ENCODE assay signal across 16 cellular contexts in genomic region chr5:149413477-149414210, GRCh38. TPM values are rescaled to one million over a fixed set of nuclear protein-coding genes. Genes with fewer than 3 reads are reported as not detected.
DNase-seq lines count a peak whose midpoint lies in the region; ATAC-seq and TF ChIP-seq lines count a peak whose summit lies in the region.
"Had no signal": no experiment of that assay in that cellular context is flagged by ENCODE, and none has a peak within 500 bp of the region (broad histone marks: within the 10 kb centered on the region; RNA-seq: fewer than 3 reads in every experiment).

No MANE protein-coding gene starts in this region.

- H3K27me3 ChIP-seq in right atrium auricular region (no peaks in the 10 kb centered on the region), mesenchymal stem cell (ENCODE audit: control insufficient read depth in 1 of 2, insufficient read depth in 1 of 2, low read length in 2 of 2) (no peaks in the 10 kb centered on the region), smooth muscle cell (ENCODE audit: low read depth) (no peaks in the 10 kb centered on the region), aorta (ENCODE audit: control insufficient read depth in 1 of 2, insufficient read depth in 2 of 2, low read length in 1 of 2) (no peaks in the 10 kb centered on the region), body of pancreas (no peaks in the 10 kb centered on the region)

- H3K4me2 ChIP-seq in mesenchymal stem cell (ENCODE audit: low read length, poor library complexity, severe bottlenecking) (no peak overlapping the region), smooth muscle cell (peak overlapping the region; percentile 88)

- H3K36me3 ChIP-seq in right atrium auricular region (no peaks in the 10 kb centered on the region), mesenchymal stem cell (ENCODE audit: control insufficient read depth in 1 of 2, insufficient read depth in 2 of 2, low read depth in 1 of 2, low read length in 2 of 2) (peaks cover 0 to 28% of the 10 kb centered on the region in 2 experiments), smooth muscle cell (ENCODE audit: low read depth) (no peaks in the 10 kb centered on the region), aorta (ENCODE audit: control insufficient read depth in 1 of 2, insufficient read depth in 2 of 2, low read length in 1 of 2) (peaks cover 3 to 46% of the 10 kb centered on the region in 2 donors), body of pancreas (replicated peaks in 1 of 2; ENCODE audit: insufficient read depth in 1 of 2, low read depth in 2 of 2) (no peaks in the 10 kb centered on the region), mucosa of descending colon (ENCODE audit: low read depth) (no peaks in the 10 kb centered on the region)

- peak overlapping the region; percentile 47 for H2AK5ac ChIP-seq in mesenchymal stem cell (ENCODE audit: low read length, severe bottlenecking)

- peaks cover 69% of the 10 kb centered on the region for H4K20me1 ChIP-seq in smooth muscle cell (ENCODE audit: low read depth)

- WGBS in mesenchymal stem cell: 96% methylated on average over 15 of the region's 16 CpGs
- WGBS in smooth muscle cell (ENCODE audit: low lambda C conversion rate): 92% methylated on average over 16 of the region's 16 CpGs
- WGBS in aorta, 2 donors: 8% methylated on average over 16 of the region's 16 CpGs
- WGBS in body of pancreas, 2 donors: 81 to 89% methylated on average over 16 of the region's 16 CpGs

- peak overlapping the region; percentile 82 for H2BK120ac ChIP-seq in mesenchymal stem cell (ENCODE audit: low read depth, low read length)

- no peak for TF ChIP-seq CTCF in right atrium auricular region (IDR thresholded peaks at IDR 0.05)
- no peak for TF ChIP-seq CTCF in smooth muscle cell (IDR thresholded peaks at IDR 0.05; ENCODE audit: borderline replicate concordance, insufficient read depth, poor library complexity, severe bottlenecking)
- TF ChIP-seq CTCF in body of pancreas (IDR thresholded peaks at IDR 0.05): no peak
- TF ChIP-seq CTCF in mucosa of descending colon (IDR thresholded peaks at IDR 0.05): no peak

- peaks cover 70% of the 10 kb centered on the region for H3F3A ChIP-seq in smooth muscle cell (ENCODE audit: low read depth)

- DNase-seq in right atrium auricular region (ENCODE audit: low spot score): no peak
- DNase-seq in Right ventricle myocardium superior: no peak
- peak; percentile 3 for DNase-seq in mesenchymal stem cell
- no peak for DNase-seq in smooth muscle cell (lab: John Stamatoyannopoulos, UW; ENCODE audit: unreplicated experiment)
- peak; percentile 44 to 68 for DNase-seq in aorta
- DNase-seq in DMS153 (lab: John Stamatoyannopoulos, UW): no peak
- DNase-seq in body of pancreas: no peak
- DNase-seq in mucosa of descending colon: no peak
- DNase-seq: ACHN; activated CD4-positive, alpha-beta T cell treated with anti-CD3 and anti-CD28 coated beads, Interleukin-2, amount 50 U/mL, for 4 hours; endodermal cell; mammary epithelial cell; NCI-H774 had no signal

- H3K9me3 ChIP-seq in right atrium auricular region (no peaks in the 10 kb centered on the region), mesenchymal stem cell (ENCODE audit: control insufficient read depth, low read length) (no peaks in the 10 kb centered on the region), smooth muscle cell (replicated peaks; ENCODE audit: low read depth) (no peaks in the 10 kb centered on the region), aorta (ENCODE audit: control insufficient read depth, low read length) (no peaks in the 10 kb centered on the region), body of pancreas (no peaks in the 10 kb centered on the region), mucosa of descending colon (no peaks in the 10 kb centered on the region)

- H4K91ac ChIP-seq in mesenchymal stem cell (ENCODE audit: low read length): peak overlapping the region; percentile 65

- peak overlapping the region; percentile 70 for H4K8ac ChIP-seq in mesenchymal stem cell (ENCODE audit: low read length)

- H2BK12ac ChIP-seq in mesenchymal stem cell (ENCODE audit: low read length in 2 of 2): peak overlapping the region; percentile 82 to 86

- peaks cover 18% of the 10 kb centered on the region for H3K79me1 ChIP-seq in mesenchymal stem cell (replicated peaks; ENCODE audit: low read length, poor library complexity, severe bottlenecking)

- H3K14ac ChIP-seq in mesenchymal stem cell (ENCODE audit: low read length in 2 of 2): no peak overlapping the region

- H3K4me3 ChIP-seq in right atrium auricular region (peak overlapping the region in 1 of 2 donors; percentile 50), mesenchymal stem cell (ENCODE audit: insufficient read depth in 1 of 2, low read depth in 1 of 2, low read length in 2 of 2) (no peak overlapping the region), smooth muscle cell (no peak overlapping the region), aorta (ENCODE audit: low read length in 2 of 2) (peak overlapping the region; percentile 89 to 97), body of pancreas (no peak overlapping the region), mucosa of descending colon (no peak overlapping the region)

- H3K27ac ChIP-seq in right atrium auricular region: peak overlapping the region; percentile 90 to 97
- peak overlapping the region; percentile 93 for H3K27ac ChIP-seq in mesenchymal stem cell (ENCODE audit: low read length, poor library complexity, severe bottlenecking)
- peak overlapping the region; percentile 95 for H3K27ac ChIP-seq in smooth muscle cell (ENCODE audit: low read depth)
- peak overlapping the region; percentile 46 to 91 for H3K27ac ChIP-seq in aorta (ENCODE audit: low read depth in 1 of 2, low read length in 2 of 2)
- H3K27ac ChIP-seq in body of pancreas: no peak overlapping the region

- H2AFZ ChIP-seq in mesenchymal stem cell (ENCODE audit: low read depth, low read length): no peak overlapping the region
- H2AFZ ChIP-seq in smooth muscle cell (ENCODE audit: low read depth): no peak overlapping the region

- H3K79me2 ChIP-seq in smooth muscle cell (ENCODE audit: low read depth): peaks cover 88% of the 10 kb centered on the region

- no peak for TF ChIP-seq POLR2A in body of pancreas (IDR thresholded peaks at IDR 0.05)

- peak overlapping the region; percentile 90 for H2BK15ac ChIP-seq in mesenchymal stem cell (ENCODE audit: low read depth, poor library complexity, severe bottlenecking)

- H3K4ac ChIP-seq in mesenchymal stem cell (ENCODE audit: low read depth in 1 of 2, low read length in 2 of 2): peak overlapping the region; percentile 9 to 89

- no peak for ATAC-seq in Right ventricle myocardium superior (ENCODE audit: poor library complexity)
- no peak for ATAC-seq in aorta (ENCODE audit: low FRiP score)
- no peak for ATAC-seq in body of pancreas
- ATAC-seq in mucosa of descending colon: no peak

- peak overlapping the region; percentile 88 to 94 for H3K18ac ChIP-seq in mesenchymal stem cell (ENCODE audit: low read depth in 1 of 2, low read length in 2 of 2)

- H3K9ac ChIP-seq in mesenchymal stem cell (ENCODE audit: low read length) (no peak overlapping the region), smooth muscle cell (ENCODE audit: low read depth) (no peak overlapping the region)

- H3K23ac ChIP-seq in mesenchymal stem cell (ENCODE audit: low read length in 2 of 2): no peak overlapping the region

- H2BK5ac ChIP-seq in mesenchymal stem cell (ENCODE audit: low read depth, low read length, poor library complexity, severe bottlenecking): no peak overlapping the region

- intact Hi-C loops in Right ventricle myocardium superior (cut with DNase I): no loop called here
- intact Hi-C loops in aorta (cut with DNase I): no loop called here
- intact Hi-C loops in body of pancreas (cut with DNase I): no loop called here
- intact Hi-C loops in mucosa of descending colon (cut with DNase I, micrococcal nuclease): no loop called here

- H3K4me1 ChIP-seq in right atrium auricular region (peaks cover 0 to 71% of the 10 kb centered on the region in 2 donors), mesenchymal stem cell (ENCODE audit: control insufficient read depth, insufficient read depth, low read depth, low read length) (peaks cover 60% of the 10 kb centered on the region), smooth muscle cell (ENCODE audit: low read depth) (peaks cover 31% of the 10 kb centered on the region), aorta (ENCODE audit: control insufficient read depth in 1 of 2, insufficient read depth in 2 of 2, low read length in 2 of 2) (no peaks in the 10 kb centered on the region), body of pancreas (no peaks in the 10 kb centered on the region), mucosa of descending colon (ENCODE audit: low read depth) (no peaks in the 10 kb centered on the region)

RNA-seq across cellular contexts. Expression of gene IL17B, which starts 34.6 kb away (rescaled TPM):
- 1 to 10 TPM in 1 of 2 donors, under 1 TPM in 1; 0.83 to 2.9 TPM for total RNA-seq in right atrium auricular region
- total RNA-seq in Right ventricle myocardium superior: not detected
- 6.6 TPM for polyA plus RNA-seq in mesenchymal stem cell (2013, experiment 1 of 2)
- polyA plus RNA-seq in mesenchymal stem cell (2013, experiment 2 of 2): 6.3 TPM
- total RNA-seq in smooth muscle cell: 12.0 and 24.8 TPM in 2 replicates
- 10.4 and 11.6 TPM in 2 replicates for polyA plus RNA-seq in smooth muscle cell
- 10 to 100 TPM in 1 of 2 donors, 1 to 10 TPM in 1; 2.8 to 18.0 TPM for total RNA-seq in aorta
- 1 to 10 TPM; 7.6 to 9.0 TPM for polyA plus RNA-seq in aorta
- not detected for total RNA-seq in body of pancreas
- under 1 TPM in 1 of 3 donors, not detected in 2; 0.92 TPM for total RNA-seq in mucosa of descending colon
- total RNA-seq: endodermal cell, frontal cortex, RPMI7951 had no signal
- polyA plus RNA-seq: IgD-negative memory B cell, mammary epithelial cell had no signal

RNA-seq across cellular contexts. Expression of gene PCYOX1L, which starts 55.8 kb away (rescaled TPM):
- 1 to 10 TPM; 4.0 to 5.6 TPM for total RNA-seq in right atrium auricular region
- 2.0 TPM for total RNA-seq in Right ventricle myocardium superior
- 13.0 TPM for polyA plus RNA-seq in mesenchymal stem cell (2013, experiment 1 of 2)
- polyA plus RNA-seq in mesenchymal stem cell (2013, experiment 2 of 2): 13.3 TPM
- 6.4 and 14.3 TPM in 2 replicates for total RNA-seq in smooth muscle cell
- polyA plus RNA-seq in smooth muscle cell: 13.4 and 17.2 TPM in 2 replicates
- 1 to 10 TPM; 3.1 to 9.2 TPM for total RNA-seq in aorta
- polyA plus RNA-seq in aorta: 1 to 10 TPM; 3.1 to 5.3 TPM
- 1 to 10 TPM; 3.9 to 5.6 TPM for total RNA-seq in body of pancreas
- 1 to 10 TPM; 3.1 to 5.9 (median 4.2) TPM for total RNA-seq in mucosa of descending colon

Comparison
In these comparisons a context has a peak if more than half of its experiments do, and no peak if none do; other contexts are left out.
1. DNase-seq: peak in mesenchymal stem cell (single experiment) and aorta (2 of 2); none in right atrium auricular region (single experiment), Right ventricle myocardium superior (single experiment), smooth muscle cell (single experiment), DMS153 (single experiment), body of pancreas (0 of 4) and mucosa of descending colon (0 of 3).
2. H3K27ac ChIP-seq: peak in right atrium auricular region (2 of 2), mesenchymal stem cell (single experiment), smooth muscle cell (single experiment) and aorta (2 of 2); none in body of pancreas (0 of 4).
3. H3K4me3 ChIP-seq: peak in aorta (2 of 2); none in mesenchymal stem cell (0 of 2), smooth muscle cell (single experiment), body of pancreas (0 of 2) and mucosa of descending colon (single experiment).